ENCODE assay signal across 28 cellular contexts in the genomic region with DNA sequence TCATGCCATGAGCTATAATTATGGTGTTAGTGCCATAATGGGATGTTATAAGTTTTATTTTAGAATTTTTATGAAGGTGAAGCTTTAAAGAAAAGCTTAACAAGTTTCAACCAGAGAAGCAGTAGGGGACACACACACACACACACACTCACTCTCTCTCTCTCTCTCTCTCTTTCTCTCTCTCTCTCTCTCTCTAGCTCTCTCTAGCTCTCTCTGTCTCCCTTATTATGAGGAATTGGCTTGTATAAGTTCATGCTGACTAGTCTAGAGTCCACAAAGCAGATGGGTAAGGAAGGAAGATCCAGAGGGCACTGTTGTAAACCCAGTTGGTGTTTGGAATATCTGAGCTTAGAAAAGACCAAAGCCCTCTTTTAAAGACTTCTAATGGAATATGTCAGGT.
"Had no signal": no experiment of that assay in that cellular context is flagged by ENCODE, and none has a peak within 500 bp of the region (broad histone marks: within the 10 kb centered on the region; RNA-seq: fewer than 3 reads in every experiment).

No MANE protein-coding gene starts in this region.

- ATAC-seq: activated T-cell treated with anti-CD3 and anti-CD28 coated beads, Interleukin-2, amount 50 U/mL, for 4 hours; gastroesophageal sphincter; lower lobe of right lung; naive thymus-derived CD8-positive, alpha-beta T cell; stimulated activated naive B cell treated with anti-CD40 and anti-IgM and Interleukin-4, amounts not matched to agents 10 μg/mL and 1 μg/mL and 100 μg/mL, for 72 hours; T-helper 17 cell had no signal

- H3K27ac Mint-ChIP-seq: activated naive CD4-positive, alpha-beta T cell treated with anti-CD3 and anti-CD28 coated beads for 36 hours had no signal

- H3K27me3 ChIP-seq: colonic mucosa, dorsolateral prefrontal cortex, esophagus squamous epithelium, gastroesophageal sphincter, heart left ventricle, sigmoid colon, testis, uterus had no signal

- H3K27me3 Mint-ChIP-seq: activated naive CD8-positive, alpha-beta T cell treated with anti-CD3 and anti-CD28 coated beads, Interleukin-2, amount 10 ng/mL, durations not matched to agents 7 days and 5 days; naive thymus-derived CD8-positive, alpha-beta T cell; stimulated activated naive B cell treated with anti-CD40 and anti-IgM and Interleukin-4, amounts not matched to agents 10 μg/mL and 1 μg/mL and 100 μg/mL, for 72 hours; T-helper 17 cell had no signal

- H3K9me3 Mint-ChIP-seq: activated naive CD4-positive, alpha-beta T cell treated with anti-CD3 and anti-CD28 coated beads for 36 hours; activated naive CD8-positive, alpha-beta T cell treated with anti-CD3 and anti-CD28 coated beads, Interleukin-2, amount 10 ng/mL, durations not matched to agents 7 days and 5 days; activated T-cell treated with anti-CD3 and anti-CD28 coated beads, Interleukin-2, amount 50 U/mL, for 4 hours had no signal

- H3K4me2 ChIP-seq: smooth muscle cell had no signal

- H3K4me1 ChIP-seq: colonic mucosa, testis, uterus had no signal

- H3K36me3 ChIP-seq: colonic mucosa, esophagus squamous epithelium, gastroesophageal sphincter, lower lobe of right lung, sigmoid colon, uterus had no signal

- H3K4me3 Mint-ChIP-seq: activated naive CD4-positive, alpha-beta T cell treated with anti-CD3 and anti-CD28 coated beads for 36 hours; activated naive CD8-positive, alpha-beta T cell treated with anti-CD3 and anti-CD28 coated beads, Interleukin-2, amount 10 ng/mL, durations not matched to agents 7 days and 5 days; activated T-cell treated with anti-CD3 and anti-CD28 coated beads, Interleukin-2, amount 50 U/mL, for 4 hours; naive thymus-derived CD8-positive, alpha-beta T cell; stimulated activated naive B cell treated with anti-CD40 and anti-IgM and Interleukin-4, amounts not matched to agents 10 μg/mL and 1 μg/mL and 100 μg/mL, for 72 hours; T-helper 17 cell had no signal

- H3K27ac ChIP-seq: colonic mucosa, esophagus squamous epithelium, gastroesophageal sphincter, lower lobe of right lung, sigmoid colon, testis, uterus had no signal

- DNase-seq: activated CD4-positive, alpha-beta T cell treated with anti-CD3 and anti-CD28 coated beads for 4 hours; activated CD4-positive, alpha-beta T cell treated with anti-CD3 and anti-CD28 coated beads, Interleukin-2, amount 50 U/mL, for 48 hours; activated CD4-positive, CD25-positive, alpha-beta regulatory T cell; activated CD8-positive, alpha-beta memory T cell treated with anti-CD3 and anti-CD28 coated beads, Interleukin-2, amount 50 U/mL, for 48 hours; activated naive CD4-positive, alpha-beta T cell treated with anti-CD3 and anti-CD28 coated beads for 36 hours; activated naive CD8-positive, alpha-beta T cell treated with anti-CD3 and anti-CD28 coated beads, Interleukin-2, amount 10 ng/mL, durations not matched to agents 7 days and 5 days; activated T-cell treated with anti-CD3 and anti-CD28 coated beads, Interleukin-2, amount 50 U/mL, for 4 hours; amniotic stem cell; colonic mucosa; dorsolateral prefrontal cortex; esophagus squamous epithelium; heart left ventricle; islet precursor cell; left cardiac atrium; lower lobe of right lung; mesendoderm; naive thymus-derived CD8-positive, alpha-beta T cell; retina; sigmoid colon; stimulated activated CD4-positive, alpha-beta T cell treated with anti-CD3 and anti-CD28 coated beads, Interleukin-2, amount 100 ng/mL, for 48 hours; stimulated activated CD8-positive, alpha-beta memory T cell treated with anti-CD3 and anti-CD28 coated beads, Interleukin-4, amount 100 ng/mL, for 48 hours; stimulated activated naive B cell treated with anti-CD40 and anti-IgM and Interleukin-4, amounts not matched to agents 10 μg/mL and 1 μg/mL and 100 μg/mL, for 72 hours; T-helper 17 cell; testis; trophoblast cell; uterus had no signal

- H3K4me3 ChIP-seq: colonic mucosa, dorsolateral prefrontal cortex, esophagus squamous epithelium, gastroesophageal sphincter, heart left ventricle, lower lobe of right lung, sigmoid colon, smooth muscle cell, testis, uterus had no signal
